In the genomic region with DNA sequence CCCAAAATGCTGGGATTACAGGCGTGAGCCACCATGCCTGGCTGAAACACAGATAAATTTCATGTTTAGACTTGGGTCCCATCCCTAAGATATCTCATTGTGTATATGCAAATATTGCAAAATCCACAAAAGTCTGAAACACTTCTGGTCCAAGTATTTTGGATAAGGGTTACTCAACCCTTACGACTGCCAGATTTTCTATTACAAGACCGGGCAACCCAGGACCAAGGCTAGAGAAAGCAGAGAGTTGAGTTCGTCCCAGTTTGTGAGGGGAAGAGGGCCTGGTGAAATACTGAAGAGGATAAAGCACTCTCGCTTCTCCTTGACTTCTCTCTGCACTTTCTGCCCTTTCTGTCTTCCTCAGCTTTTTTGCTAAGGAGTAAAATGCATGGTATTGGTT, we compare ENCODE assay signal across 26 cellular contexts. TPM values are rescaled to one million over a fixed set of nuclear protein-coding genes. Genes with fewer than 3 reads are reported as not detected.
A peak's percentile ranks its signal among the peaks of the same experiment; 100 is the strongest.
DNase-seq lines count a peak whose midpoint lies in the region; ATAC-seq and TF ChIP-seq lines count a peak whose summit lies in the region.
"Had no signal": no experiment of that assay in that cellular context is flagged by ENCODE, and none has a peak within 500 bp of the region (broad histone marks: within the 10 kb centered on the region; RNA-seq: fewer than 3 reads in every experiment).

No MANE protein-coding gene starts in this region.

- H3K4me3 Mint-ChIP-seq in CD14-positive monocyte, result no peak overlapping the region
- H3K4me3 Mint-ChIP-seq: activated T-cell treated with anti-CD3 and anti-CD28 coated beads, Interleukin-2, amount 50 U/mL, for 24 hours; IgD-negative memory B cell; immature natural killer cell; T-cell had no signal

- H3K27ac Mint-ChIP-seq in CD14-positive monocyte, result peak overlapping the region in 6 of 7 donors; percentile 32 to 86 (median 53)
- H3K27ac Mint-ChIP-seq: activated T-cell treated with anti-CD3 and anti-CD28 coated beads, Interleukin-2, amount 50 U/mL, for 24 hours; T-cell had no signal

- H3K27ac ChIP-seq in lung (ENCODE audit: low read depth in 1 of 2, low read length in 1 of 2), result no peak overlapping the region
- H3K27ac ChIP-seq: BLaER1, esophagus muscularis mucosa, prostate gland, tibial nerve had no signal

- H3K4me3 ChIP-seq in fibroblast of pulmonary artery (replicated peaks; ENCODE audit: low read depth, low read length) (no peak overlapping the region), lung (no peak overlapping the region)
- H3K4me3 ChIP-seq: BLaER1, esophagus muscularis mucosa, prostate gland, tibial nerve had no signal

- peaks cover 13% of the 10 kb centered on the region for H3K4me1 Mint-ChIP-seq in CD14-positive monocyte

- ATAC-seq in lung (ENCODE audit: insufficient read depth, low FRiP score) (peak; percentile 13), GM18873 (IDR thresholded peaks at IDR 0.05; ENCODE audit: low FRiP score, unreplicated experiment) (no peak), GM21423 (IDR thresholded peaks at IDR 0.05; ENCODE audit: unreplicated experiment) (no peak), HG02571 (IDR thresholded peaks at IDR 0.05; ENCODE audit: unreplicated experiment) (no peak)
- ATAC-seq: T-cell had no signal

- WGBS in lung, 2 donors, result 47 to 78% methylated on average over 5 of the region's 5 CpGs

- H3K9me3 ChIP-seq in lung (ENCODE audit: control insufficient read depth in 2 of 2, insufficient read depth in 1 of 2, low read length in 1 of 2), result no peaks in the 10 kb centered on the region
- H3K9me3 ChIP-seq: BLaER1, Caco-2, esophagus muscularis mucosa, prostate gland, tibial nerve had no signal

- DNase-seq in CD14-positive monocyte (ENCODE audit: low spot score), result no peak
- DNase-seq in MV-4-11 (lab: John Stamatoyannopoulos, UW), result peak; percentile 8
- peak; percentile 32 for DNase-seq in fibroblast of pulmonary artery (ENCODE audit: low read depth)
- no peak for DNase-seq in lung (ENCODE audit: low spot score)
- DNase-seq: activated CD4-positive, alpha-beta T cell treated with anti-CD3 and anti-CD28 coated beads, Interleukin-2, amount 50 U/mL, for 1 hour; activated CD4-positive, CD25-positive, alpha-beta regulatory T cell; activated T-cell treated with anti-CD3 and anti-CD28 coated beads, Interleukin-2, amount 50 U/mL, for 24 hours; Caco-2; cerebellar nuclear complex; dermis blood vessel endothelial cell; immature natural killer cell; left cardiac atrium; mesendoderm; NCI-H1092 treated with DMSO at 0.1 percent for 48 hours; NCI-H1694 treated with DMSO at 0.1 percent for 48 hours; NCI-H82; stimulated activated CD4-positive, alpha-beta T cell treated with anti-CD3 and anti-CD28 coated beads, Interleukin-4, amount 100 ng/mL, for 1 hour; T-cell had no signal

- H3K9me3 Mint-ChIP-seq in CD14-positive monocyte, result no peaks in the 10 kb centered on the region
- H3K9me3 Mint-ChIP-seq: activated T-cell treated with anti-CD3 and anti-CD28 coated beads, Interleukin-2, amount 50 U/mL, for 24 hours; IgD-negative memory B cell; immature natural killer cell; T-cell had no signal

- H3K4me1 ChIP-seq in lung (ENCODE audit: control insufficient read depth in 2 of 2, insufficient read depth in 2 of 2, low read length in 2 of 2), result peaks cover 0 to 2% of the 10 kb centered on the region in 2 donors
- H3K4me1 ChIP-seq: BLaER1, prostate gland, tibial nerve had no signal

- no peaks in the 10 kb centered on the region for H3K27me3 Mint-ChIP-seq in CD14-positive monocyte (ENCODE audit: low read depth in 3 of 3)
- H3K27me3 Mint-ChIP-seq: activated T-cell treated with anti-CD3 and anti-CD28 coated beads, Interleukin-2, amount 50 U/mL, for 24 hours; IgD-negative memory B cell; T-cell had no signal

- H3K36me3 ChIP-seq in lung (ENCODE audit: control insufficient read depth in 2 of 2, insufficient read depth in 2 of 2, low read length in 2 of 2), result peaks cover 5 to 12% of the 10 kb centered on the region in 2 donors
- H3K36me3 ChIP-seq: prostate gland had no signal

- peaks cover 17 to 53% of the 10 kb centered on the region in 2 donors for H3K36me3 Mint-ChIP-seq in CD14-positive monocyte

- intact Hi-C loops in CD14-positive monocyte (cut with micrococcal nuclease), result no loop called here

- no peaks in the 10 kb centered on the region for H3K27me3 ChIP-seq in lung (ENCODE audit: control insufficient read depth, insufficient read depth)
- H3K27me3 ChIP-seq: BLaER1, esophagus muscularis mucosa, tibial nerve had no signal

- TF ChIP-seq CTCF in CD14-positive monocyte (IDR thresholded peaks at IDR 0.05) (no peak), fibroblast of pulmonary artery (IDR thresholded peaks at IDR 0.05; ENCODE audit: low read length, missing control alignments) (no peak), lung (IDR thresholded peaks at IDR 0.05; ENCODE audit: control extremely low read depth, extremely low read depth) (no peak)

RNA-seq across cellular contexts. Expression of gene ZFX, which starts 34.5 kb away (rescaled TPM):
- polyA plus RNA-seq in CD14-positive monocyte (10 to 100 TPM; 22.3 to 31.1 TPM), lung (1 to 10 TPM; 7.5 to 8.3 TPM)
- total RNA-seq in lung, result 10 to 100 TPM; 56.7 to 72.4 TPM

Comparison
In these comparisons a context has a peak if more than half of its experiments do, and no peak if none do; other contexts are left out.
1. DNase-seq: peak in MV-4-11 (single experiment) and fibroblast of pulmonary artery (single experiment); none in CD14-positive monocyte (single experiment) and lung (single experiment).